ENCODE assay signal across 15 cellular contexts in genomic region chr1:183822081-183822611, GRCh38. TPM values are rescaled to one million over a fixed set of nuclear protein-coding genes. Genes with fewer than 3 reads are reported as not detected.
A peak's percentile ranks its signal among the peaks of the same experiment; 100 is the strongest.
DNase-seq lines count a peak whose midpoint lies in the region; ATAC-seq, FAIRE-seq and TF ChIP-seq lines count a peak whose summit lies in the region.
"Had no signal": no experiment of that assay in that cellular context is flagged by ENCODE, and none has a peak within 500 bp of the region (broad histone marks: within the 10 kb centered on the region; RNA-seq: fewer than 3 reads in every experiment).

No MANE protein-coding gene starts in this region.

- peak overlapping the region; percentile 32; the same call in 1 of the 2 replicates for H2AFZ ChIP-seq in SK-N-SH (ENCODE audit: low read depth)
- H2AFZ ChIP-seq in fibroblast of lung (ENCODE audit: low read length) = no peak overlapping the region

- H3K9me2 ChIP-seq in SK-N-SH = no peaks in the 10 kb centered on the region

- TF ChIP-seq RAD21 in SK-N-SH (IDR thresholded peaks at IDR 0.05; ENCODE audit: low read length) = no peak

- H4K20me1 ChIP-seq in SK-N-SH (ENCODE audit: insufficient read depth) (no peaks in the 10 kb centered on the region), fibroblast of lung (ENCODE audit: control insufficient read depth, extremely low read depth, insufficient read depth, low read length) (no peaks in the 10 kb centered on the region)

- H3K79me2 ChIP-seq in SK-N-SH (ENCODE audit: insufficient read depth) = 0 out of 2 replicates have a peak, but pooled peaks cover 17% of the 10 kb centered on the region
- peaks cover 35% of the 10 kb centered on the region for H3K79me2 ChIP-seq in fibroblast of lung (ENCODE audit: control insufficient read depth, insufficient read depth, low read length)

- H3K27ac ChIP-seq in A673 (ENCODE audit: low read depth, low read length, poor library complexity, severe bottlenecking) (peak overlapping the region; percentile 54), SK-N-SH (ENCODE audit: low read depth in 2 of 2, low read length in 1 of 2) (peak overlapping the region; percentile 79 to 95), fibroblast of lung (ENCODE audit: insufficient read depth, low read length) (peak overlapping the region; percentile 58), pancreas (peak overlapping the region in 2 of 4 donors; percentile 25 to 34)
- H3K27ac ChIP-seq in effector memory CD4-positive, alpha-beta T cell (ENCODE audit: insufficient read depth, low read length, poor library complexity, severe bottlenecking) = no peak overlapping the region
- H3K27ac ChIP-seq: KMS-11, RWPE1, WERI-Rb-1 had no signal

- TF ChIP-seq EP300 in SK-N-SH (IDR thresholded peaks at IDR 0.05; ENCODE audit: borderline replicate concordance in 1 of 2, low read depth in 1 of 2, low read length in 1 of 2) = peak in 1 of 2 experiments; percentile 21; a peak in 1 of 4 replicates

- BruUV-seq in A673 (replicated peaks; lab: Mats Ljungman, UMichigan) = no TSS peak

- H3K36me3 ChIP-seq in A673 (ENCODE audit: insufficient read depth, low read length, poor library complexity, severe bottlenecking) = peaks cover 8% of the 10 kb centered on the region
- no peaks in the 10 kb centered on the region for H3K36me3 ChIP-seq in SK-N-SH (replicated peaks in 1 of 2; ENCODE audit: control insufficient read depth in 1 of 2, insufficient read depth in 2 of 2, low read length in 1 of 2)
- no peaks in the 10 kb centered on the region for H3K36me3 ChIP-seq in fibroblast of lung (ENCODE audit: control insufficient read depth, insufficient read depth, low read length)
- H3K36me3 ChIP-seq in pancreas = no peaks in the 10 kb centered on the region
- no peaks in the 10 kb centered on the region for H3K36me3 ChIP-seq in effector memory CD4-positive, alpha-beta T cell (ENCODE audit: control insufficient read depth, insufficient read depth, low read length)
- H3K36me3 ChIP-seq: WERI-Rb-1 had no signal

- DNase-seq in A673 (ENCODE audit: low spot score) (no peak), SK-N-SH (no peak), fibroblast of lung (ENCODE audit: low read depth in 2 of 2) (peak in 1 of 2 donors; percentile 66), pancreas (no peak), cerebellar nuclear complex (lab: John Stamatoyannopoulos, UW) (no peak), glomerular visceral epithelial cell (ENCODE audit: extremely low spot score) (no peak)
- no peak for DNase-seq in effector memory CD4-positive, alpha-beta T cell
- DNase-seq: activated T-cell treated with anti-CD3 and anti-CD28 coated beads, Interleukin-2, amount 50 U/mL, for 48 hours; H7; NCI-H2227 treated with DMSO at 0.1 percent for 48 hours; trophoblast cell; WERI-Rb-1 had no signal

- H3K4me2 ChIP-seq in SK-N-SH (peak overlapping the region; percentile 47; the same call in 1 of the 2 replicates), fibroblast of lung (ENCODE audit: extremely low read depth, insufficient read depth, low read length) (peak overlapping the region; percentile 68)
- H3K4me2 ChIP-seq: KMS-11 had no signal

- no peak for ATAC-seq in pancreas
- no peak for ATAC-seq in HG02678 (IDR thresholded peaks at IDR 0.05; ENCODE audit: unreplicated experiment)

- peak; percentile 71 for FAIRE-seq in pancreas (lab: Jason Lieb, UNC)

- H3K27me3 ChIP-seq in A673 (replicated peaks; ENCODE audit: insufficient read depth, low read depth, low read length, poor library complexity) (no peaks in the 10 kb centered on the region), SK-N-SH (ENCODE audit: insufficient read depth) (no peaks in the 10 kb centered on the region), fibroblast of lung (ENCODE audit: control insufficient read depth, insufficient read depth, low read length) (no peaks in the 10 kb centered on the region), pancreas (no peaks in the 10 kb centered on the region)
- no peaks in the 10 kb centered on the region for H3K27me3 ChIP-seq in effector memory CD4-positive, alpha-beta T cell (replicated peaks; ENCODE audit: control insufficient read depth, insufficient read depth, low read length, poor library complexity, severe bottlenecking)

- TF ChIP-seq CTCF in A673 (conservative IDR thresholded peaks at IDR 0.05; ENCODE audit: low read depth, low read length) = no peak
- TF ChIP-seq CTCF in SK-N-SH (IDR thresholded peaks at IDR 0.05) = no peak
- no peak for TF ChIP-seq CTCF in fibroblast of lung (conservative IDR thresholded peaks at IDR 0.05 in 1 of 2, IDR thresholded peaks at IDR 0.05 in 1 of 2; ENCODE audit: low read depth in 1 of 2, low read length in 2 of 2)
- no peak for TF ChIP-seq CTCF in pancreas (IDR thresholded peaks at IDR 0.05)

- H3K9me3 ChIP-seq in A673 (ENCODE audit: low read depth, low read length, poor library complexity, severe bottlenecking) (no peaks in the 10 kb centered on the region), SK-N-SH (no peaks in the 10 kb centered on the region), fibroblast of lung (ENCODE audit: control insufficient read depth, insufficient read depth, low read depth, low read length) (no peaks in the 10 kb centered on the region), pancreas (no peaks in the 10 kb centered on the region)
- H3K9me3 ChIP-seq in effector memory CD4-positive, alpha-beta T cell (ENCODE audit: control insufficient read depth, low read length) = no peaks in the 10 kb centered on the region

- H3F3A ChIP-seq in SK-N-SH (replicated peaks; ENCODE audit: insufficient read depth) = peaks cover 20% of the 10 kb centered on the region

- intact Hi-C loops in A673 (cut with micrococcal nuclease; ENCODE audit: unreplicated experiment) = no loop called here
- intact Hi-C loops in pancreas (cut with DNase I) = no loop called here

- H3K4me3 ChIP-seq in A673 (ENCODE audit: low read depth, low read length, poor library complexity, severe bottlenecking) (no peak overlapping the region), SK-N-SH (ENCODE audit: low read depth in 2 of 2, low read length in 1 of 2) (no peak overlapping the region), fibroblast of lung (replicated peaks in 1 of 4; ENCODE audit: control extremely low read depth in 1 of 4, insufficient read depth in 1 of 4, low read depth in 3 of 4, low read length in 4 of 4) (no peak overlapping the region), pancreas (no peak overlapping the region)
- no peak overlapping the region for H3K4me3 ChIP-seq in effector memory CD4-positive, alpha-beta T cell (ENCODE audit: insufficient read depth, low read depth, low read length, poor library complexity, severe bottlenecking)

- H3K9ac ChIP-seq in SK-N-SH (no peak overlapping the region; the same call in 1 of the 2 replicates), fibroblast of lung (ENCODE audit: insufficient read depth, low read length) (no peak overlapping the region)
- H3K9ac ChIP-seq: KMS-11 had no signal

- CTCF ChIA-PET in A673 (lab: Charles Lee) (no interaction called here), SK-N-SH (lab: Yijun Ruan, JAX) (no interaction called here)

- H3K4me1 ChIP-seq in A673 (ENCODE audit: insufficient read depth, low read length, poor library complexity, severe bottlenecking) (peaks cover 62% of the 10 kb centered on the region), SK-N-SH (ENCODE audit: control insufficient read depth in 1 of 2, insufficient read depth in 2 of 2, low read depth in 1 of 2, low read length in 1 of 2) (peaks cover 17 to 22% of the 10 kb centered on the region in 2 experiments), fibroblast of lung (ENCODE audit: control insufficient read depth, extremely low read depth, insufficient read depth, low read length) (peaks cover 13% of the 10 kb centered on the region), pancreas (peaks cover 0 to under 1% (median 0%) of the 10 kb centered on the region in 3 donors)
- no peaks in the 10 kb centered on the region for H3K4me1 ChIP-seq in effector memory CD4-positive, alpha-beta T cell (ENCODE audit: control insufficient read depth, insufficient read depth, low read length, poor library complexity, severe bottlenecking)

- WGBS in SK-N-SH (ENCODE audit: low lambda C conversion rate) = 45% methylated on average over 3 of the region's 3 CpGs
- 65% methylated on average over 3 of the region's 3 CpGs for WGBS in pancreas, 2 donors

- POLR2A ChIA-PET in A673 (lab: Charles Lee; ENCODE audit: low non-redundant PET) (no interaction called here), SK-N-SH (lab: Yijun Ruan, JAX) (no interaction called here)

TF ChIP-seq in SK-N-SH, 30 proteins besides CTCF, POLR2A, EP300 and RAD21 (continues in another document):
- TF ChIP-seq NFIC (IDR thresholded peaks at IDR 0.05; ENCODE audit: borderline replicate concordance) (peak; percentile 65), USF1 (IDR thresholded peaks at IDR 0.05; ENCODE audit: borderline replicate concordance, low read depth) (no peak), FOXM1 (IDR thresholded peaks at IDR 0.05; ENCODE audit: low read depth) (no peak)

RNA-seq across cellular contexts. Expression of gene RGL1, which starts 17.2 kb away (rescaled TPM):
- total RNA-seq in A673 (2021) (67.2 and 74.0 TPM in 2 replicates), fibroblast of lung (16.2 and 17.2 TPM in 2 replicates), pancreas (1 to 10 TPM; 2.8 to 9.1 (median 4.9) TPM)
- polyA plus RNA-seq in SK-N-SH (2012; rRNA removed) (8.3 and 10.7 TPM in 2 replicates), fibroblast of lung (21.4 and 21.9 TPM in 2 replicates), pancreas (1 to 10 TPM; 3.6 to 6.6 TPM)
- polyA plus RNA-seq in SK-N-SH (2012; cell fraction: cytosol; rRNA removed) = 8.7 and 9.7 TPM in 2 replicates
- 10.3 and 15.7 TPM in 2 replicates for polyA plus RNA-seq in SK-N-SH (2012; cell fraction: nucleus; rRNA removed)
- 13.4 and 13.7 TPM in 2 replicates for polyA plus RNA-seq in fibroblast of lung (2012)
- polyA minus RNA-seq in fibroblast of lung (ENCODE audit: low replicate concordance) = 8.5 and 12.2 TPM in 2 replicates
